In the genomic region with DNA sequence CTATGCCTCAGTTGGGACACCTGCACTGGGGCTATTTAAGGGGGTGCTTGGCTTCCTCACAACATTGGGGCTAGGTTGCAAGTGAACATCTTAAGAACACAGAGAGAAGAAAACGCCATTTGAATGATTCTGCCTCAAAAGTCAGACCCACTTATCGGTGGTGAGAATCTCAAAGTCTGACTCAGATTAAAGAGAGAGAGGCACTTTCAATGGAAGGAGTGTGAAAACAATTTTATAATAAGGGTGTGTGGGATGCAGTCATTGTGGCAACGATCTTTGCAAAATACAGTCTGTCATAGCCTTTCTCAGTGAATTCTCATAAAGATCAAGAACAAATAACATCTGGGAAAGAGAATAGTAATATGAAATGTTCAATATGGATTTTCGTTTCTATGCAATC, we compare ENCODE assay signal across 16 cellular contexts. TPM values are rescaled to one million over a fixed set of nuclear protein-coding genes. Genes with fewer than 3 reads are reported as not detected.
A peak's percentile ranks its signal among the peaks of the same experiment; 100 is the strongest.
DNase-seq lines count a peak whose midpoint lies in the region; ATAC-seq and TF ChIP-seq lines count a peak whose summit lies in the region.
"Had no signal": no experiment of that assay in that cellular context is flagged by ENCODE, and none has a peak within 500 bp of the region (broad histone marks: within the 10 kb centered on the region; RNA-seq: fewer than 3 reads in every experiment).

No MANE protein-coding gene starts in this region.

- ATAC-seq in HG03097 (IDR thresholded peaks at IDR 0.05; ENCODE audit: low FRiP score, unreplicated experiment) (no peak), GM18502 (IDR thresholded peaks at IDR 0.05; ENCODE audit: poor library complexity, unreplicated experiment) (no peak)
- ATAC-seq: GM12878, HepG2 had no signal

- no peak for TF ChIP-seq POLR2A in vagina (IDR thresholded peaks at IDR 0.05)

- H3K4ac ChIP-seq in trophoblast cell (ENCODE audit: low read depth, low read length), result no peak overlapping the region

- DNase-seq in EL (peak; percentile 14), OCI-M1 (lab: John Stamatoyannopoulos, UW) (peak; percentile 31), fibroblast of lung (ENCODE audit: low read depth in 2 of 2) (peak in 1 of 2 donors; percentile 53), trophoblast cell (no peak), vagina (ENCODE audit: extremely low spot score in 2 of 2) (no peak), SJCRH30 (no peak)
- DNase-seq: BE2C; CD4-positive, alpha-beta T cell; NCI-H187 treated with DMSO at 0.1 percent for 48 hours; NCI-H345; PC-9 had no signal

- H3K9ac ChIP-seq in fibroblast of lung (ENCODE audit: insufficient read depth, low read length) (no peak overlapping the region), trophoblast cell (ENCODE audit: low read length) (no peak overlapping the region)

- no peak overlapping the region for H3K14ac ChIP-seq in trophoblast cell (ENCODE audit: low read length)

- H4K8ac ChIP-seq in trophoblast cell (ENCODE audit: low read depth, low read length), result no peak overlapping the region

- no CpG with 5 or more reads among the region's 4 CpGs for WGBS in trophoblast cell (ENCODE audit: extremely low coverage, insufficient coverage, insufficient read length)

- no peak overlapping the region for H4K91ac ChIP-seq in trophoblast cell (ENCODE audit: low read depth, low read length)

- H3K9me3 ChIP-seq in fibroblast of lung (ENCODE audit: control insufficient read depth, insufficient read depth, low read depth, low read length), result no peaks in the 10 kb centered on the region
- H3K9me3 ChIP-seq in trophoblast cell (ENCODE audit: insufficient read depth, low read depth, low read length), result no peaks in the 10 kb centered on the region
- H3K9me3 ChIP-seq in vagina, result no peaks in the 10 kb centered on the region
- H3K9me3 ChIP-seq in SJCRH30 (replicated peaks), result no peaks in the 10 kb centered on the region
- H3K9me3 ChIP-seq: BE2C had no signal

- H3K79me2 ChIP-seq in fibroblast of lung (ENCODE audit: control insufficient read depth, insufficient read depth, low read length) (no peaks in the 10 kb centered on the region), trophoblast cell (ENCODE audit: control insufficient read depth, insufficient read depth, low read length, poor library complexity) (no peaks in the 10 kb centered on the region)

- no peak overlapping the region for H2BK12ac ChIP-seq in trophoblast cell (ENCODE audit: low read length)

- intact Hi-C loops in vagina (cut with DNase I), result no loop called here

- no peak overlapping the region for H2AK5ac ChIP-seq in trophoblast cell (ENCODE audit: low read length)

- no peak overlapping the region for H2AFZ ChIP-seq in fibroblast of lung (ENCODE audit: low read length)
- no peak overlapping the region for H2AFZ ChIP-seq in trophoblast cell (ENCODE audit: insufficient read depth, low read length, poor library complexity)
- H2AFZ ChIP-seq: PC-9 had no signal

- no peaks in the 10 kb centered on the region for H3K79me1 ChIP-seq in trophoblast cell (ENCODE audit: low read length)

- no peak overlapping the region for H3K18ac ChIP-seq in trophoblast cell (ENCODE audit: low read length)

- no peak overlapping the region for H2BK5ac ChIP-seq in trophoblast cell (ENCODE audit: low read depth, low read length, poor library complexity)

- H3K27me3 ChIP-seq in fibroblast of lung (ENCODE audit: control insufficient read depth, insufficient read depth, low read length) (no peaks in the 10 kb centered on the region), trophoblast cell (ENCODE audit: insufficient read depth, low read length) (no peaks in the 10 kb centered on the region), vagina (no peaks in the 10 kb centered on the region), SJCRH30 (no peaks in the 10 kb centered on the region)
- H3K27me3 ChIP-seq: BE2C had no signal

- H3K4me1 ChIP-seq in fibroblast of lung (ENCODE audit: control insufficient read depth, extremely low read depth, insufficient read depth, low read length), result no peaks in the 10 kb centered on the region
- no peaks in the 10 kb centered on the region for H3K4me1 ChIP-seq in trophoblast cell (ENCODE audit: control insufficient read depth in 1 of 2, insufficient read depth in 2 of 2, low read length in 2 of 2)
- no peaks in the 10 kb centered on the region for H3K4me1 ChIP-seq in vagina
- H3K4me1 ChIP-seq in SJCRH30, result peaks cover 3% of the 10 kb centered on the region; the same call in 1 of the 2 replicates
- H3K4me1 ChIP-seq: BE2C had no signal

- H3K4me3 ChIP-seq in fibroblast of lung (replicated peaks in 1 of 4; ENCODE audit: control extremely low read depth in 1 of 4, insufficient read depth in 1 of 4, low read depth in 3 of 4, low read length in 4 of 4), result no peak overlapping the region
- no peak overlapping the region for H3K4me3 ChIP-seq in trophoblast cell (ENCODE audit: low read depth, low read length)
- no peak overlapping the region for H3K4me3 ChIP-seq in vagina
- H3K4me3 ChIP-seq in SJCRH30, result no peak overlapping the region
- H3K4me3 ChIP-seq: GM12878, PC-9, SK-N-MC had no signal

- H3K23ac ChIP-seq in trophoblast cell (ENCODE audit: low read length), result no peak overlapping the region

- peak overlapping the region; percentile 43 for H4K12ac ChIP-seq in trophoblast cell (ENCODE audit: low read depth, low read length)

- no peaks in the 10 kb centered on the region for H4K20me1 ChIP-seq in fibroblast of lung (ENCODE audit: control insufficient read depth, extremely low read depth, insufficient read depth, low read length)

- TF ChIP-seq CTCF in fibroblast of lung (conservative IDR thresholded peaks at IDR 0.05 in 1 of 2, IDR thresholded peaks at IDR 0.05 in 1 of 2; ENCODE audit: low read depth in 1 of 2, low read length in 2 of 2) (no peak), vagina (IDR thresholded peaks at IDR 0.05) (no peak)

- peak overlapping the region; percentile 1 for H3K27ac ChIP-seq in fibroblast of lung (ENCODE audit: insufficient read depth, low read length)
- H3K27ac ChIP-seq in trophoblast cell (ENCODE audit: low read depth, low read length), result no peak overlapping the region
- H3K27ac ChIP-seq in vagina, result no peak overlapping the region
- H3K27ac ChIP-seq in SJCRH30, result no peak overlapping the region
- H3K27ac ChIP-seq: PC-9 had no signal

- H3K36me3 ChIP-seq in fibroblast of lung (ENCODE audit: control insufficient read depth, insufficient read depth, low read length), result no peaks in the 10 kb centered on the region
- peaks cover 0 to 1% of the 10 kb centered on the region in 2 experiments for H3K36me3 ChIP-seq in trophoblast cell (ENCODE audit: control insufficient read depth in 1 of 2, insufficient read depth in 2 of 2, low read length in 2 of 2)
- H3K36me3 ChIP-seq in vagina, result no peaks in the 10 kb centered on the region
- H3K36me3 ChIP-seq in SJCRH30, result no peaks in the 10 kb centered on the region
- H3K36me3 ChIP-seq: BE2C had no signal

- H3K4me2 ChIP-seq in fibroblast of lung (ENCODE audit: extremely low read depth, insufficient read depth, low read length) (no peak overlapping the region), trophoblast cell (ENCODE audit: low read length) (no peak overlapping the region)
- H3K4me2 ChIP-seq: PC-9 had no signal

- H2BK120ac ChIP-seq in trophoblast cell (ENCODE audit: insufficient read depth, low read length, poor library complexity), result no peak overlapping the region

RNA-seq across cellular contexts. Expression of a gene that starts 41.8 kb away (rescaled TPM):
- total RNA-seq in fibroblast of lung (35.3 and 68.6 TPM in 2 replicates), vagina (6.4 TPM)
- polyA plus RNA-seq in fibroblast of lung, result 9.7 and 33.7 TPM in 2 replicates
- 8.2 and 31.1 TPM in 2 replicates for polyA plus RNA-seq in fibroblast of lung (2012)
- polyA minus RNA-seq in fibroblast of lung (ENCODE audit: low replicate concordance), result 24.8 TPM in 1 of 2 replicates, not detected in the other
- 1.3 and 1.6 TPM in 2 replicates for polyA plus RNA-seq in trophoblast cell (2013)
- 0.51 and 0.91 TPM in 2 replicates for total RNA-seq in SJCRH30 (2014; rRNA removed; shearing (Covaris generic))

Comparison
In these comparisons a context has a peak if more than half of its experiments do, and no peak if none do; other contexts are left out.
1. DNase-seq: peak in EL (single experiment) and OCI-M1 (single experiment); none in trophoblast cell (0 of 2), vagina (0 of 2) and SJCRH30 (0 of 2).